In the genomic region with DNA sequence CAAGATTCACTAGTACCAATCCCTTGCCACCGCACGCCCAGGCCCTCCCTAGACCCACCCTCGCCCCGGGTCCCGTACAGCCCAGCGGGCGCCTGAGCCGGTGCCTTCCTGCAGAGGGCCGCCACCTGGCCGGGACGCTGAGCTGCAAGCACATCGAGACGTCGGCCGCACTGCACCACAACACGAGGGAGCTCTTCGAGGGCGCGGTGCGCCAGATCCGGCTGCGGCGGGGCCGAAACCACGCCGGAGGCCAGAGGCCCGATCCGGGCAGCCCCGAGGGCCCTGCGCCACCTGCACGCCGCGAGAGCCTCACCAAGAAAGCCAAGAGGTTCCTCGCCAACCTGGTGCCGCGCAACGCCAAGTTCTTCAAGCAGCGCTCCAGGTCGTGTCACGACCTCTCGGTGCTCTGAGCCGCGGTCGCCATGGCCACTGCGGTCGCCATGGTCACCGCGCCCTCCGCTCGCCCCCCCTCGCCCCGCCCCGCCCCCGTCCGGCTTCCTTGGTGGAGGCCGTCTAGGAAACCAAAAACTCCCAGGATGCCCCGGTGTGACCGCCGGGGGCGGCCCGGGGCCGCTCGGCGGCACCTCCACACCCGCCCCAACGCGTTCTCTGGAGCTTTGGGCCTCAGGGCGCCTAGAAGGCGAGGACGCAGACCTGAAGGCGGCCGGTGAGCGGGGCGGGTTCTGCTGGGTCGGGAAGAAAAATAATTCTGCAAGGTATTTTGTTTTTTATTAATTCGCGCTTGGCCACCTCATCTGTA, we compare ENCODE assay signal across 8 cellular contexts. TPM values are rescaled to one million over a fixed set of nuclear protein-coding genes. Genes with fewer than 3 reads are reported as not detected.
A peak's percentile ranks its signal among the peaks of the same experiment; 100 is the strongest.
DNase-seq lines count a peak whose midpoint lies in the region; ATAC-seq and TF ChIP-seq lines count a peak whose summit lies in the region.

No MANE protein-coding gene starts in this region.

- H3K36me3 ChIP-seq in BLaER1 treated with 17β-estradiol and CSF1 and Interleukin-3, amounts not matched to agents 10 nM and 100 nM: no peaks in the 10 kb centered on the region
- H3K36me3 ChIP-seq in Peyer's patch (no peaks in the 10 kb centered on the region), prostate gland (no peaks in the 10 kb centered on the region), urinary bladder (ENCODE audit: insufficient read depth) (no peaks in the 10 kb centered on the region)

- peaks cover 0 to 14% (median 0%) of the 10 kb centered on the region in 11 experiments; a peak in 8 of 22 replicates for H3K27me3 ChIP-seq in BLaER1 treated with 17β-estradiol and CSF1 and Interleukin-3, amounts not matched to agents 10 nM and 100 nM
- H3K27me3 ChIP-seq in Peyer's patch (no peaks in the 10 kb centered on the region), prostate gland (replicated peaks; ENCODE audit: insufficient read depth) (no peaks in the 10 kb centered on the region)

- peak overlapping the region; percentile 37 to 70 (median 54) for H3K4me3 ChIP-seq in BLaER1 treated with 17β-estradiol and CSF1 and Interleukin-3, amounts not matched to agents 10 nM and 100 nM
- H3K4me3 ChIP-seq in Peyer's patch (peak overlapping the region; percentile 55 to 63 (median 59)), prostate gland (peak overlapping the region; percentile 41 to 45), urinary bladder (ENCODE audit: low read depth, low read length) (peak overlapping the region; percentile 57)

- H3K27ac ChIP-seq in BLaER1 treated with 17β-estradiol and CSF1 and Interleukin-3, amounts not matched to agents 10 nM and 100 nM: peak overlapping the region in 10 of 11 experiments; percentile 31 to 73 (median 54); a peak in 18 of 22 replicates
- H3K27ac ChIP-seq in Peyer's patch: peak overlapping the region; percentile 69 to 86 (median 74)
- H3K27ac ChIP-seq in prostate gland: peak overlapping the region; percentile 72 to 75
- no peak overlapping the region for H3K27ac ChIP-seq in urinary bladder (ENCODE audit: low read depth)

- peak in 5 of 6 experiments; percentile 9 to 34 (median 20) for TF ChIP-seq CTCF in Peyer's patch (IDR thresholded peaks at IDR 0.05)
- TF ChIP-seq CTCF in prostate gland (IDR thresholded peaks at IDR 0.05): peak in 2 of 4 experiments; percentile 4 to 21

- H3K9me3 ChIP-seq in BLaER1 treated with 17β-estradiol and CSF1 and Interleukin-3, amounts not matched to agents 10 nM and 100 nM (replicated peaks in 1 of 11): no peaks in the 10 kb centered on the region
- H3K9me3 ChIP-seq in Peyer's patch: no peaks in the 10 kb centered on the region
- no peaks in the 10 kb centered on the region for H3K9me3 ChIP-seq in prostate gland

- TF ChIP-seq POLR2A in Peyer's patch (IDR thresholded peaks at IDR 0.05): peak in 1 of 2 donors; percentile 29
- TF ChIP-seq POLR2A in prostate gland (IDR thresholded peaks at IDR 0.05): peak; percentile 47

- ATAC-seq in GM19328 (IDR thresholded peaks at IDR 0.05; ENCODE audit: unreplicated experiment) (peak; percentile 48), HG03457 (IDR thresholded peaks at IDR 0.05; ENCODE audit: unreplicated experiment) (peak; percentile 39), Right ventricle myocardium inferior (peak; percentile 82)

- H3K4me1 ChIP-seq in BLaER1 treated with 17β-estradiol and CSF1 and Interleukin-3, amounts not matched to agents 10 nM and 100 nM: peaks cover 57 to 90% (median 83%) of the 10 kb centered on the region in 10 experiments
- H3K4me1 ChIP-seq in Peyer's patch (peaks cover 0 to 50% (median 4%) of the 10 kb centered on the region in 4 donors), prostate gland (replicated peaks) (no peaks in the 10 kb centered on the region), urinary bladder (ENCODE audit: insufficient read depth) (peaks cover 2% of the 10 kb centered on the region)

- peak overlapping the region; percentile 72 to 98 (median 91) for H3K4me2 ChIP-seq in BLaER1 treated with 17β-estradiol and CSF1 and Interleukin-3, amounts not matched to agents 10 nM and 100 nM

- peak overlapping the region; percentile 51 to 72 (median 67) for H3K9ac ChIP-seq in BLaER1 treated with 17β-estradiol and CSF1 and Interleukin-3, amounts not matched to agents 10 nM and 100 nM

- H4K20me1 ChIP-seq in BLaER1 treated with 17β-estradiol and CSF1 and Interleukin-3, amounts not matched to agents 10 nM and 100 nM: peaks cover 0 to 7% (median 0%) of the 10 kb centered on the region in 11 experiments; a peak in 1 of 22 replicates

- peak; percentile 86 to 92 (median 87) for DNase-seq in Peyer's patch
- DNase-seq in activated gamma-delta T cell (lab: John Stamatoyannopoulos, UW): peak; percentile 54
- peak; percentile 76 for DNase-seq in Right ventricle myocardium inferior (ENCODE audit: missing footprints)
- peak; percentile 64 for DNase-seq in prostate gland (ENCODE audit: low spot score)

- intact Hi-C loops in Right ventricle myocardium inferior (cut with DNase I): no loop called here
- intact Hi-C loops in prostate gland (cut with DNase I): no loop called here

- 3% methylated on average over 75 of the region's 77 CpGs for WGBS in prostate gland
- 3% methylated on average over 77 of the region's 77 CpGs for WGBS in urinary bladder

RNA-seq across cellular contexts. Expression of gene REM2, which starts 3.7 kb away (rescaled TPM):
- total RNA-seq in Peyer's patch (1 to 10 TPM in 3 of 4 donors, under 1 TPM in 1; 0.57 to 2.1 (median 1.4) TPM), Right ventricle myocardium inferior (not detected), prostate gland (1 to 10 TPM in 1 of 2 donors, under 1 TPM in 1; 0.62 to 1.0 TPM), urinary bladder (0.16 TPM)
- polyA plus RNA-seq in urinary bladder: 0.38 TPM

RNA-seq across cellular contexts. Expression of gene LRP10, which starts 15.1 kb away (rescaled TPM):
- total RNA-seq in Peyer's patch: 100 to 1,000 TPM in 3 of 4 donors, 10 to 100 TPM in 1; 69.3 to 250 (median 221) TPM
- total RNA-seq in Right ventricle myocardium inferior: 59.2 TPM
- total RNA-seq in prostate gland: 100 to 1,000 TPM; 124 to 150 TPM
- total RNA-seq in urinary bladder: 22.1 TPM
- 195 TPM for polyA plus RNA-seq in urinary bladder

RNA-seq across cellular contexts. Expression of gene RBM23, which starts 32.3 kb away (rescaled TPM):
- total RNA-seq in Peyer's patch: 100 to 1,000 TPM in 2 of 4 donors, 10 to 100 TPM in 2; 84.4 to 155 (median 116) TPM
- total RNA-seq in Right ventricle myocardium inferior: 40.3 TPM
- 100 to 1,000 TPM; 170 to 463 TPM for total RNA-seq in prostate gland
- total RNA-seq in urinary bladder: 101 TPM
- 65.0 TPM for polyA plus RNA-seq in urinary bladder

RNA-seq across cellular contexts. Expression of gene PRMT5, which starts 42.5 kb away (rescaled TPM):
- total RNA-seq in Peyer's patch (10 to 100 TPM; 20.5 to 41.3 (median 26.6) TPM), Right ventricle myocardium inferior (48.7 TPM), prostate gland (10 to 100 TPM; 65.0 to 71.0 TPM), urinary bladder (39.8 TPM)
- polyA plus RNA-seq in urinary bladder: 49.3 TPM

RNA-seq across cellular contexts. Expression of gene MMP14, which starts 50.3 kb away (rescaled TPM):
- total RNA-seq in Peyer's patch: 100 to 1,000 TPM in 1 of 4 donors, 10 to 100 TPM in 3; 63.0 to 116 (median 82.9) TPM
- 26.0 TPM for total RNA-seq in Right ventricle myocardium inferior
- total RNA-seq in prostate gland: 10 to 100 TPM; 64.9 to 90.4 TPM
- total RNA-seq in urinary bladder: 120 TPM
- polyA plus RNA-seq in urinary bladder: 189 TPM
